8 cellular contexts compared by ENCODE assay signal in genomic region chr2:105454801-105455485, GRCh38. TPM values are rescaled to one million over a fixed set of nuclear protein-coding genes. Genes with fewer than 3 reads are reported as not detected.
DNase-seq lines count a peak whose midpoint lies in the region; ATAC-seq and TF ChIP-seq lines count a peak whose summit lies in the region.

No MANE protein-coding gene starts in this region.

- H3K9me3 ChIP-seq in MG63 = peaks cover 3% of the 10 kb centered on the region; the same call in 1 of the 2 replicates

- in situ Hi-C loops in brain microvascular endothelial cell (cut with HindIII; ENCODE audit: low pct_ligation_motif_present, low sequenced_read_pairs) = no loop called here

- H3K36me3 ChIP-seq in GM06990 (ENCODE audit: control insufficient read depth, insufficient read depth, low read length) (no peaks in the 10 kb centered on the region), MG63 (no peaks in the 10 kb centered on the region), brain microvascular endothelial cell (replicated peaks) (no peaks in the 10 kb centered on the region)

- CTCF ChIA-PET in GM10248 (lab: Yijun Ruan, JAX) = no interaction called here

- no peak overlapping the region for H3K4me3 ChIP-seq in GM06990 (replicated peaks; ENCODE audit: low read depth, low read length)
- no peak overlapping the region for H3K4me3 ChIP-seq in MG63
- H3K4me3 ChIP-seq in brain microvascular endothelial cell (ENCODE audit: low read depth, low read length) = no peak overlapping the region

- no peak for ATAC-seq in GM19035 (IDR thresholded peaks at IDR 0.05; ENCODE audit: unreplicated experiment)
- ATAC-seq in HG02840 (IDR thresholded peaks at IDR 0.05; ENCODE audit: low FRiP score, unreplicated experiment) = no peak

- H3K27ac ChIP-seq in brain microvascular endothelial cell = peak overlapping the region; percentile 82

- DNase-seq in GM06990 (ENCODE audit: extremely low read depth, insufficient read length) = no peak
- peak; percentile 77 for DNase-seq in MG63
- DNase-seq in brain microvascular endothelial cell = peak; percentile 73
- peak; percentile 11 to 21 for DNase-seq in lung microvascular endothelial cell (ENCODE audit: low read depth in 2 of 2)
- DNase-seq in GM10248 (ENCODE audit: extremely low spot score) = no peak
- no peak for DNase-seq in KG1 (lab: John Stamatoyannopoulos, UW)

- no peaks in the 10 kb centered on the region for H3K27me3 ChIP-seq in GM06990 (replicated peaks; ENCODE audit: control insufficient read depth, insufficient read depth, low read length)
- no peaks in the 10 kb centered on the region for H3K27me3 ChIP-seq in MG63
- H3K27me3 ChIP-seq in brain microvascular endothelial cell (replicated peaks) = no peaks in the 10 kb centered on the region

- TF ChIP-seq CTCF in GM06990 (IDR thresholded peaks at IDR 0.05; ENCODE audit: insufficient read depth, low read length, poor library complexity, severe bottlenecking) (peak; percentile 47), brain microvascular endothelial cell (IDR thresholded peaks at IDR 0.05; ENCODE audit: low read depth, low read length, missing control alignments) (peak; percentile 79), GM10248 (IDR thresholded peaks at IDR 0.05; ENCODE audit: control extremely low read depth, extremely low read depth, low read depth, missing control alignments) (no peak)

- POLR2A ChIA-PET in GM10248 (lab: Yijun Ruan, JAX) = no interaction called here

RNA-seq across cellular contexts. Expression of gene FHL2, which starts 56.1 kb away (rescaled TPM):
- 166 and 245 TPM in 2 replicates for total RNA-seq in MG63 (2014; rRNA removed; shearing (Covaris generic); ENCODE audit: low replicate concordance)
- 31.4 and 32.9 TPM in 2 replicates for total RNA-seq in lung microvascular endothelial cell

Comparison
In these comparisons a context has a peak if more than half of its experiments do, and no peak if none do; other contexts are left out.
1. DNase-seq: peak in MG63 (single experiment), brain microvascular endothelial cell (single experiment) and lung microvascular endothelial cell (2 of 2); none in GM06990 (single experiment), GM10248 (single experiment) and KG1 (single experiment).